In genomic region chr12:124422570-124423523, GRCh38 we compare ENCODE assay signal across 9 cellular contexts.
A peak's percentile ranks its signal among the peaks of the same experiment; 100 is the strongest.
DNase-seq lines count a peak whose midpoint lies in the region; ATAC-seq lines count a peak whose summit lies in the region.
"Had no signal": no experiment of that assay in that cellular context is flagged by ENCODE, and none has a peak within 500 bp of the region (broad histone marks: within the 10 kb centered on the region; RNA-seq: fewer than 3 reads in every experiment).

No MANE protein-coding gene starts in this region.

- no peak for ATAC-seq in stimulated activated effector memory CD8-positive, alpha-beta T cell treated with anti-CD3 and anti-CD28 coated beads, Interleukin-12 subunit alpha, Interleukin-12 subunit beta, amount 100 ng/mL, for 72 hours
- ATAC-seq in effector memory CD8-positive, alpha-beta T cell (replicated peaks) = no peak

- no peaks in the 10 kb centered on the region for H3K27me3 Mint-ChIP-seq in effector memory CD8-positive, alpha-beta T cell
- H3K27me3 Mint-ChIP-seq: central memory CD8-positive, alpha-beta T cell had no signal

- H3K4me1 Mint-ChIP-seq in stimulated activated effector memory CD8-positive, alpha-beta T cell treated with anti-CD3 and anti-CD28 coated beads, Interleukin-12 subunit alpha, Interleukin-12 subunit beta, amount 100 ng/mL, for 72 hours = peaks cover 13% of the 10 kb centered on the region
- H3K4me1 Mint-ChIP-seq in effector memory CD8-positive, alpha-beta T cell (ENCODE audit: low read depth in 2 of 2) = peaks cover 2 to 10% of the 10 kb centered on the region in 2 donors

- DNase-seq in Ammon's horn (ENCODE audit: low spot score) (peak; percentile 85), NCI-H1092 (lab: John Stamatoyannopoulos, UW) (peak; percentile 30), brain pericyte (ENCODE audit: low read depth, low spot score) (peak; percentile 99), inferior parietal cortex (ENCODE audit: extremely low spot score) (peak; percentile 54), middle frontal gyrus (ENCODE audit: extremely low spot score, low spot score) (no peak)
- DNase-seq in stimulated activated effector memory CD8-positive, alpha-beta T cell treated with anti-CD3 and anti-CD28 coated beads, Interleukin-12 subunit alpha, Interleukin-12 subunit beta, amount 100 ng/mL, for 72 hours (ENCODE audit: low spot score in 2 of 2) = no peak
- DNase-seq in activated CD4-positive, alpha-beta T cell treated with anti-CD3 and anti-CD28 coated beads for 4 hours = no peak
- no peak for DNase-seq in effector memory CD8-positive, alpha-beta T cell

- peaks cover 92% of the 10 kb centered on the region for H3K36me3 Mint-ChIP-seq in stimulated activated effector memory CD8-positive, alpha-beta T cell treated with anti-CD3 and anti-CD28 coated beads, Interleukin-12 subunit alpha, Interleukin-12 subunit beta, amount 100 ng/mL, for 72 hours
- peaks cover 61% of the 10 kb centered on the region for H3K36me3 Mint-ChIP-seq in effector memory CD8-positive, alpha-beta T cell (ENCODE audit: insufficient read depth)

- H3K9me3 Mint-ChIP-seq in stimulated activated effector memory CD8-positive, alpha-beta T cell treated with anti-CD3 and anti-CD28 coated beads, Interleukin-12 subunit alpha, Interleukin-12 subunit beta, amount 100 ng/mL, for 72 hours = no peaks in the 10 kb centered on the region
- H3K9me3 Mint-ChIP-seq in effector memory CD8-positive, alpha-beta T cell = no peaks in the 10 kb centered on the region
- H3K9me3 Mint-ChIP-seq: central memory CD8-positive, alpha-beta T cell had no signal

- H3K4me3 Mint-ChIP-seq in stimulated activated effector memory CD8-positive, alpha-beta T cell treated with anti-CD3 and anti-CD28 coated beads, Interleukin-12 subunit alpha, Interleukin-12 subunit beta, amount 100 ng/mL, for 72 hours = no peak overlapping the region
- H3K4me3 Mint-ChIP-seq in effector memory CD8-positive, alpha-beta T cell = no peak overlapping the region
- H3K4me3 Mint-ChIP-seq: central memory CD8-positive, alpha-beta T cell had no signal

- H3K27ac Mint-ChIP-seq in stimulated activated effector memory CD8-positive, alpha-beta T cell treated with anti-CD3 and anti-CD28 coated beads, Interleukin-12 subunit alpha, Interleukin-12 subunit beta, amount 100 ng/mL, for 72 hours = peak overlapping the region; percentile 37
- peak overlapping the region in 1 of 2 donors; percentile 28 for H3K27ac Mint-ChIP-seq in effector memory CD8-positive, alpha-beta T cell

Comparison
In these comparisons a context has a peak if more than half of its experiments do, and no peak if none do; other contexts are left out.
1. DNase-seq: peak in Ammon's horn (single experiment), NCI-H1092 (single experiment), brain pericyte (single experiment) and inferior parietal cortex (single experiment); none in stimulated activated effector memory CD8-positive, alpha-beta T cell treated with anti-CD3 and anti-CD28 coated beads, Interleukin-12 subunit alpha, Interleukin-12 subunit beta, amount 100 ng/mL, for 72 hours (0 of 2), middle frontal gyrus (single experiment), activated CD4-positive, alpha-beta T cell treated with anti-CD3 and anti-CD28 coated beads for 4 hours (0 of 2) and effector memory CD8-positive, alpha-beta T cell (0 of 3).